In genomic region chr7:150891740-150892139, GRCh38 we compare ENCODE assay signal across 20 cellular contexts. TPM values are rescaled to one million over a fixed set of nuclear protein-coding genes. Genes with fewer than 3 reads are reported as not detected.
DNase-seq lines count a peak whose midpoint lies in the region; ATAC-seq and TF ChIP-seq lines count a peak whose summit lies in the region.
"Had no signal": no experiment of that assay in that cellular context is flagged by ENCODE, and none has a peak within 500 bp of the region (broad histone marks: within the 10 kb centered on the region; RNA-seq: fewer than 3 reads in every experiment).

No MANE protein-coding gene starts in this region.

- peaks cover 10% of the 10 kb centered on the region for H3K36me3 Mint-ChIP-seq in IgD-negative memory B cell
- H3K36me3 Mint-ChIP-seq in activated B cell treated with CpG ODN at 0.5 μM for 24 hours (ENCODE audit: low read depth) = no peaks in the 10 kb centered on the region
- H3K36me3 Mint-ChIP-seq in memory B cell = peaks cover 16% of the 10 kb centered on the region
- H3K36me3 Mint-ChIP-seq in stimulated activated effector memory CD8-positive, alpha-beta T cell treated with anti-CD3 and anti-CD28 coated beads, Interleukin-12 subunit alpha, Interleukin-12 subunit beta, amount 100 ng/mL, for 72 hours = no peaks in the 10 kb centered on the region

- peak overlapping the region; percentile 54 to 85 (median 67) for H3K27ac Mint-ChIP-seq in IgD-negative memory B cell
- H3K27ac Mint-ChIP-seq in activated B cell treated with CpG ODN at 0.5 μM for 24 hours = no peak overlapping the region
- H3K27ac Mint-ChIP-seq in memory B cell = peak overlapping the region; percentile 75
- H3K27ac Mint-ChIP-seq in stimulated activated effector memory CD8-positive, alpha-beta T cell treated with anti-CD3 and anti-CD28 coated beads, Interleukin-12 subunit alpha, Interleukin-12 subunit beta, amount 100 ng/mL, for 72 hours = no peak overlapping the region
- H3K27ac Mint-ChIP-seq: CD4-positive, alpha-beta T cell; GM23338; HFFc6 had no signal

- intact Hi-C loops in activated B cell treated with CpG ODN at 0.5 μM for 24 hours (cut with micrococcal nuclease) (no loop called here), left colon (cut with DNase I, micrococcal nuclease) (loop anchor here in 1 of 2 donors (10.0 kb wide), 1 partner anchor 93 kb away; no protein-coding TSS in a partner anchor)

- CTCF ChIA-PET in activated B cell treated with CpG ODN at 0.5 μM for 24 hours (lab: Charles Lee) = no interaction called here

- peaks cover 5% of the 10 kb centered on the region for H3K27me3 Mint-ChIP-seq in IgD-negative memory B cell
- peaks cover 1% of the 10 kb centered on the region for H3K27me3 Mint-ChIP-seq in activated B cell treated with CpG ODN at 0.5 μM for 24 hours
- no peaks in the 10 kb centered on the region for H3K27me3 Mint-ChIP-seq in memory B cell

- no peak for TF ChIP-seq CTCF in activated B cell treated with CpG ODN at 0.5 μM for 24 hours (IDR thresholded peaks at IDR 0.05)

- peak; percentile 34 for ATAC-seq in activated B cell treated with CpG ODN at 0.5 μM for 24 hours (ENCODE audit: low read depth)
- peak; percentile 95 for ATAC-seq in memory B cell (ENCODE audit: low read depth)
- peak; percentile 32 for ATAC-seq in stimulated activated effector memory CD8-positive, alpha-beta T cell treated with anti-CD3 and anti-CD28 coated beads, Interleukin-12 subunit alpha, Interleukin-12 subunit beta, amount 100 ng/mL, for 72 hours
- no peak for ATAC-seq in left colon
- ATAC-seq: GM23338, HCT116 had no signal

- POLR2A ChIA-PET in activated B cell treated with CpG ODN at 0.5 μM for 24 hours (lab: Charles Lee) = no interaction called here

- H3K9me3 Mint-ChIP-seq in IgD-negative memory B cell (peaks cover 11 to 17% (median 11%) of the 10 kb centered on the region in 3 donors), activated B cell treated with CpG ODN at 0.5 μM for 24 hours (peaks cover 7% of the 10 kb centered on the region), memory B cell (peaks cover 15% of the 10 kb centered on the region)
- peaks cover 4% of the 10 kb centered on the region for H3K9me3 Mint-ChIP-seq in stimulated activated effector memory CD8-positive, alpha-beta T cell treated with anti-CD3 and anti-CD28 coated beads, Interleukin-12 subunit alpha, Interleukin-12 subunit beta, amount 100 ng/mL, for 72 hours
- H3K9me3 Mint-ChIP-seq: CD4-positive, alpha-beta T cell had no signal

- H3K4me1 Mint-ChIP-seq in IgD-negative memory B cell (peaks cover 28 to 33% (median 31%) of the 10 kb centered on the region in 3 donors), activated B cell treated with CpG ODN at 0.5 μM for 24 hours (peaks cover 17% of the 10 kb centered on the region), memory B cell (peaks cover 40% of the 10 kb centered on the region)
- no peaks in the 10 kb centered on the region for H3K4me1 Mint-ChIP-seq in stimulated activated effector memory CD8-positive, alpha-beta T cell treated with anti-CD3 and anti-CD28 coated beads, Interleukin-12 subunit alpha, Interleukin-12 subunit beta, amount 100 ng/mL, for 72 hours

- DNase-seq in activated B cell treated with CpG ODN at 0.5 μM for 24 hours = no peak
- DNase-seq in memory B cell (ENCODE audit: low spot score in 2 of 2) = peak in 1 of 2 donors; percentile 40
- no peak for DNase-seq in stimulated activated effector memory CD8-positive, alpha-beta T cell treated with anti-CD3 and anti-CD28 coated beads, Interleukin-12 subunit alpha, Interleukin-12 subunit beta, amount 100 ng/mL, for 72 hours (ENCODE audit: low spot score in 2 of 2)
- DNase-seq in H4 (ENCODE audit: low spot score) = no peak
- no peak for DNase-seq in pons (ENCODE audit: low spot score)
- DNase-seq in left colon = no peak
- no peak for DNase-seq in effector CD4-positive, alpha-beta T cell
- DNase-seq: ACHN; Caco-2; CD4-positive, alpha-beta T cell; DMS153; DMS79; GF-D8; H7; HFFc6 had no signal

- H3K4me3 Mint-ChIP-seq in IgD-negative memory B cell (peak overlapping the region in 2 of 4 donors; percentile 57 to 60), activated B cell treated with CpG ODN at 0.5 μM for 24 hours (no peak overlapping the region), memory B cell (peak overlapping the region; percentile 42)
- no peak overlapping the region for H3K4me3 Mint-ChIP-seq in stimulated activated effector memory CD8-positive, alpha-beta T cell treated with anti-CD3 and anti-CD28 coated beads, Interleukin-12 subunit alpha, Interleukin-12 subunit beta, amount 100 ng/mL, for 72 hours
- H3K4me3 Mint-ChIP-seq: CD4-positive, alpha-beta T cell; GM23338; HFFc6 had no signal

RNA-seq across cellular contexts. Expression of gene AOC1, which starts 39.4 kb away (rescaled TPM):
- 0.11 TPM for polyA plus RNA-seq in IgD-negative memory B cell
- total RNA-seq in activated B cell treated with CpG ODN at 0.5 μM for 24 hours = not detected in 2 replicates
- total RNA-seq in H4 (2014; rRNA removed; shearing (Covaris generic)) = 0.31 TPM in 1 of 2 replicates, not detected in the other
- 100 to 1,000 TPM; 566 to 682 TPM for total RNA-seq in left colon
- total RNA-seq: CD4-positive, alpha-beta T cell; GM23338; H7; HFFc6; HT1080 had no signal
- polyA plus RNA-seq: BJ, GM23338 had no signal

Comparison
In these comparisons a context has a peak if more than half of its experiments do, and no peak if none do; other contexts are left out.
1. H3K27ac Mint-ChIP-seq: peak in IgD-negative memory B cell (3 of 3) and memory B cell (single experiment); none in activated B cell treated with CpG ODN at 0.5 μM for 24 hours (single experiment) and stimulated activated effector memory CD8-positive, alpha-beta T cell treated with anti-CD3 and anti-CD28 coated beads, Interleukin-12 subunit alpha, Interleukin-12 subunit beta, amount 100 ng/mL, for 72 hours (single experiment).
2. RNA of gene AOC1, which starts 39.4 kb away (total RNA-seq): 566 to 682 TPM in left colon; 0.31 TPM in H4 and not detected in activated B cell treated with CpG ODN at 0.5 μM for 24 hours; every median in the first group is over 100 times any median in the second.